12 cellular contexts compared by ENCODE assay signal in the genomic region with DNA sequence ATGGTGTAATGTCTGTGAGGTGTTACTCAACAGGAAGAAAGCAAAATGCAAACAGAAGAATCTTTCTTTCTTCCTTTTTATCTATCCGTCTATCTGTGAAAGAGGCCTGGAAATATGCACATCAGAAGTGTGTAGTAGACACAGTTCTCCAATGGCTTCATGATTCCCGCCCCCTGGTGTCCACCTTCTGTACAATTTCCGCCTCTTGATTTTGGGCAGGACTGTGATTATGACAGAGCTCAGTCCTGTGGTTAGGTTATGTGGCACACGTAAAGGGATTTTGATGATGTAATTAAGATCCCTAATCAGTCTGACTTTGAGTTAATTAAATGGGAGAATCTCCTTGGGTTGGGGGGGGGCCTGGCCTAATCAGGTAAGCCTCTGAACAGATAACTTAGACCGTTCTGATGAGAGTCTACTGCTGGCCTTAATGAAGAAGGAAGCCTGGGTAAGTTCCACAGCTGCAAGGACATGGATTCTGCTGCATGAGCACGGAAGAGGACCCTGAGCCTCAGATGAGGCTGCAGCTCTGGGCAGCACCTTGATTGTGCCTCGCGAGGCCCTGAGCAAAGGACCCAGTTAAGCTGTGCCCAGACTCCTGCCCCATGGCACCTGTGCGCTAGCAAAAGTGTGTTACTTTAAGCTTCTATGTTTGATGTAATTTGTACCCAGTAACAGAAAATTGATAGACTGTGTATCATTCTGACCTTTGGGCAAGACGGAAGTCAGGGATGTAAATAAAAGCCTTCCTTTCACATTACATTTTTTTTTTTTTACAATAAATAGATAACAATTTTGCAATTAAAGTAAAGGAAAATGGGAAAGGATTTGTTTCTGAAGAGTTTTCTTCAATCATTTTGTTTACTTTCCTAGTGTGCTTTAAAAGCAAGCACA. TPM values are rescaled to one million over a fixed set of nuclear protein-coding genes. Genes with fewer than 3 reads are reported as not detected.
DNase-seq lines count a peak whose midpoint lies in the region; ATAC-seq and TF ChIP-seq lines count a peak whose summit lies in the region.
"Had no signal": no experiment of that assay in that cellular context is flagged by ENCODE, and none has a peak within 500 bp of the region (broad histone marks: within the 10 kb centered on the region; RNA-seq: fewer than 3 reads in every experiment).

No MANE protein-coding gene starts in this region.

- intact Hi-C loops in activated CD4-positive, alpha-beta T cell treated with anti-CD3 and anti-CD28 coated beads for 36 hours (cut with DNase I, micrococcal nuclease) = loop anchor here (1.0 to 2.0 kb wide), 2 partner anchors 65 to 68 kb away; no protein-coding TSS in a partner anchor
- intact Hi-C loops in sigmoid colon (cut with DNase I) (no loop called here), esophagus muscularis mucosa (cut with DNase I) (no loop called here)

- H3K27ac ChIP-seq in sigmoid colon = no peak overlapping the region
- no peak overlapping the region for H3K27ac ChIP-seq in esophagus muscularis mucosa (replicated peaks in 1 of 4)
- H3K27ac ChIP-seq: parathyroid adenoma, tibial artery had no signal

- no peaks in the 10 kb centered on the region for H3K4me1 Mint-ChIP-seq in activated CD4-positive, alpha-beta T cell treated with anti-CD3 and anti-CD28 coated beads for 36 hours
- no peaks in the 10 kb centered on the region for H3K4me1 Mint-ChIP-seq in activated naive CD4-positive, alpha-beta T cell treated with anti-CD3 and anti-CD28 coated beads, Interleukin-2, amount 10 ng/mL, durations not matched to agents 7 days and 5 days
- H3K4me1 Mint-ChIP-seq: IgD-negative memory B cell had no signal

- POLR2A ChIA-PET in activated CD4-positive, alpha-beta T cell treated with anti-CD3 and anti-CD28 coated beads for 36 hours (lab: Charles Lee) = interaction anchor here (0.8 kb wide), 1 partner anchor 88 kb away, joined by 3 read pairs; a partner anchor contains a TSS

- no peaks in the 10 kb centered on the region for H3K36me3 ChIP-seq in sigmoid colon
- no peaks in the 10 kb centered on the region for H3K36me3 ChIP-seq in esophagus muscularis mucosa
- H3K36me3 ChIP-seq: tibial artery had no signal

- H3K4me3 ChIP-seq in sigmoid colon = no peak overlapping the region
- no peak overlapping the region for H3K4me3 ChIP-seq in esophagus muscularis mucosa
- H3K4me3 ChIP-seq: tibial artery had no signal

- peaks cover 4% of the 10 kb centered on the region for H3K27me3 Mint-ChIP-seq in activated CD4-positive, alpha-beta T cell treated with anti-CD3 and anti-CD28 coated beads for 36 hours
- H3K27me3 Mint-ChIP-seq in activated naive CD4-positive, alpha-beta T cell treated with anti-CD3 and anti-CD28 coated beads, Interleukin-2, amount 10 ng/mL, durations not matched to agents 7 days and 5 days = peaks cover 13% of the 10 kb centered on the region

- TF ChIP-seq POLR2A in sigmoid colon (IDR thresholded peaks at IDR 0.05) (no peak), esophagus muscularis mucosa (IDR thresholded peaks at IDR 0.05; ENCODE audit: low read depth) (no peak)

- H3K27me3 ChIP-seq in sigmoid colon (no peaks in the 10 kb centered on the region), esophagus muscularis mucosa (no peaks in the 10 kb centered on the region)
- H3K27me3 ChIP-seq: tibial artery had no signal

- TF ChIP-seq CTCF in sigmoid colon (IDR thresholded peaks at IDR 0.05) (peak in 3 of 4 experiments; percentile 23 to 46 (median 25)), esophagus muscularis mucosa (IDR thresholded peaks at IDR 0.05) (peak in 1 of 3 experiments; percentile 22)

- H3K27ac Mint-ChIP-seq in activated CD4-positive, alpha-beta T cell treated with anti-CD3 and anti-CD28 coated beads for 36 hours = no peak overlapping the region
- no peak overlapping the region for H3K27ac Mint-ChIP-seq in activated naive CD4-positive, alpha-beta T cell treated with anti-CD3 and anti-CD28 coated beads, Interleukin-2, amount 10 ng/mL, durations not matched to agents 7 days and 5 days
- H3K27ac Mint-ChIP-seq: CD4-positive, alpha-beta T cell; IgD-negative memory B cell had no signal

- H3K9me3 Mint-ChIP-seq in activated CD4-positive, alpha-beta T cell treated with anti-CD3 and anti-CD28 coated beads for 36 hours (ENCODE audit: low read depth) = no peaks in the 10 kb centered on the region
- H3K9me3 Mint-ChIP-seq in activated naive CD4-positive, alpha-beta T cell treated with anti-CD3 and anti-CD28 coated beads, Interleukin-2, amount 10 ng/mL, durations not matched to agents 7 days and 5 days = no peaks in the 10 kb centered on the region
- H3K9me3 Mint-ChIP-seq: CD4-positive, alpha-beta T cell had no signal

- CTCF ChIA-PET in activated CD4-positive, alpha-beta T cell treated with anti-CD3 and anti-CD28 coated beads for 36 hours (lab: Charles Lee) = interaction anchor here (1.1 to 1.4 kb wide), 4 partner anchors 10 to 68 kb away, joined by 3 to 8 read pairs (median 4); no protein-coding TSS in a partner anchor
- CTCF ChIA-PET in activated naive CD4-positive, alpha-beta T cell treated with anti-CD3 and anti-CD28 coated beads, Interleukin-2, amount 10 ng/mL, durations not matched to agents 7 days and 5 days (lab: Charles Lee) = interaction anchor here (0.6 to 0.8 kb wide), 2 partner anchors 68 kb away, joined by 3 read pairs; no protein-coding TSS in a partner anchor

- H3K36me3 Mint-ChIP-seq in activated CD4-positive, alpha-beta T cell treated with anti-CD3 and anti-CD28 coated beads for 36 hours (ENCODE audit: low read depth) = no peaks in the 10 kb centered on the region
- H3K36me3 Mint-ChIP-seq in activated naive CD4-positive, alpha-beta T cell treated with anti-CD3 and anti-CD28 coated beads, Interleukin-2, amount 10 ng/mL, durations not matched to agents 7 days and 5 days = no peaks in the 10 kb centered on the region
- H3K36me3 Mint-ChIP-seq: IgD-negative memory B cell had no signal

- ATAC-seq in activated CD4-positive, alpha-beta T cell treated with anti-CD3 and anti-CD28 coated beads for 36 hours = peak; percentile 30

- no peaks in the 10 kb centered on the region for H3K9me3 ChIP-seq in sigmoid colon
- peaks cover 0 to 6% (median 0%) of the 10 kb centered on the region in 4 donors for H3K9me3 ChIP-seq in esophagus muscularis mucosa

- TF ChIP-seq EP300 in sigmoid colon (IDR thresholded peaks at IDR 0.05) (no peak), esophagus muscularis mucosa (IDR thresholded peaks at IDR 0.05) (no peak)

- H3K4me3 Mint-ChIP-seq in activated CD4-positive, alpha-beta T cell treated with anti-CD3 and anti-CD28 coated beads for 36 hours = no peak overlapping the region
- H3K4me3 Mint-ChIP-seq in activated naive CD4-positive, alpha-beta T cell treated with anti-CD3 and anti-CD28 coated beads, Interleukin-2, amount 10 ng/mL, durations not matched to agents 7 days and 5 days = no peak overlapping the region
- H3K4me3 Mint-ChIP-seq: CD4-positive, alpha-beta T cell; IgD-negative memory B cell had no signal

- H3K4me1 ChIP-seq in sigmoid colon = no peaks in the 10 kb centered on the region
- H3K4me1 ChIP-seq in esophagus muscularis mucosa = no peaks in the 10 kb centered on the region
- H3K4me1 ChIP-seq: parathyroid adenoma, tibial artery had no signal

- peak; percentile 39 for DNase-seq in activated CD4-positive, alpha-beta T cell treated with anti-CD3 and anti-CD28 coated beads for 36 hours
- no peak for DNase-seq in activated CD4-positive, alpha-beta T cell treated with anti-CD3 and anti-CD28 coated beads for 4 hours
- DNase-seq in NCI-H146 treated with DMSO at 0.1 percent for 48 hours (lab: John Stamatoyannopoulos, UW; ENCODE audit: unreplicated experiment) (peak; percentile 8), sigmoid colon (no peak), esophagus muscularis mucosa (ENCODE audit: extremely low spot score) (no peak)
- DNase-seq in central memory CD4-positive, alpha-beta T cell = peak; percentile 26
- DNase-seq in activated naive CD4-positive, alpha-beta T cell treated with anti-CD3 and anti-CD28 coated beads, Interleukin-2, amount 10 ng/mL, durations not matched to agents 7 days and 5 days = no peak
- DNase-seq in stimulated activated CD4-positive, alpha-beta T cell treated with anti-CD3 and anti-CD28 coated beads, Interleukin-4, amount 100 ng/mL, for 24 hours = no peak

- 54 to 79% methylated on average over 10 of the region's 10 CpGs for WGBS in sigmoid colon, 2 donors
- WGBS in esophagus muscularis mucosa = 92% methylated on average over 10 of the region's 10 CpGs

RNA-seq across cellular contexts. Expression of a gene that starts 11.3 kb away (rescaled TPM):
- total RNA-seq in activated CD4-positive, alpha-beta T cell treated with anti-CD3 and anti-CD28 coated beads for 36 hours = not detected
- 1 to 10 TPM in 2 of 4 donors, under 1 TPM in 2; 0.16 to 1.4 (median 0.94) TPM for total RNA-seq in sigmoid colon
- 1 to 10 TPM in 1 of 3 donors, under 1 TPM in 1, not detected in 1; 0.34 to 1.2 TPM for polyA plus RNA-seq in sigmoid colon
- total RNA-seq in esophagus muscularis mucosa = 10 to 100 TPM; 20.2 to 51.7 (median 44.4) TPM
- total RNA-seq: CD4-positive, alpha-beta T cell had no signal
- polyA plus RNA-seq: IgD-negative memory B cell had no signal

Comparison
In these comparisons a context has a peak if more than half of its experiments do, and no peak if none do; other contexts are left out.
1. DNase-seq: peak in activated CD4-positive, alpha-beta T cell treated with anti-CD3 and anti-CD28 coated beads for 36 hours (single experiment), NCI-H146 treated with DMSO at 0.1 percent for 48 hours (single experiment) and central memory CD4-positive, alpha-beta T cell (single experiment); none in activated CD4-positive, alpha-beta T cell treated with anti-CD3 and anti-CD28 coated beads for 4 hours (0 of 2), sigmoid colon (single experiment), activated naive CD4-positive, alpha-beta T cell treated with anti-CD3 and anti-CD28 coated beads, Interleukin-2, amount 10 ng/mL, durations not matched to agents 7 days and 5 days (single experiment), esophagus muscularis mucosa (single experiment) and stimulated activated CD4-positive, alpha-beta T cell treated with anti-CD3 and anti-CD28 coated beads, Interleukin-4, amount 100 ng/mL, for 24 hours (single experiment).
2. RNA of a gene that starts 11.3 kb away (total RNA-seq): 20.2 to 51.7 TPM in esophagus muscularis mucosa; 0.16 to 1.4 TPM in sigmoid colon and not detected in activated CD4-positive, alpha-beta T cell treated with anti-CD3 and anti-CD28 coated beads for 36 hours; every median in the first group is over 4 times any median in the second.
3. intact Hi-C loops: an anchor here in activated CD4-positive, alpha-beta T cell treated with anti-CD3 and anti-CD28 coated beads for 36 hours (1.0 to 2.0 kb wide); none called in sigmoid colon and esophagus muscularis mucosa.